ENCODE assay signal across 1 cellular context in the genomic region with DNA sequence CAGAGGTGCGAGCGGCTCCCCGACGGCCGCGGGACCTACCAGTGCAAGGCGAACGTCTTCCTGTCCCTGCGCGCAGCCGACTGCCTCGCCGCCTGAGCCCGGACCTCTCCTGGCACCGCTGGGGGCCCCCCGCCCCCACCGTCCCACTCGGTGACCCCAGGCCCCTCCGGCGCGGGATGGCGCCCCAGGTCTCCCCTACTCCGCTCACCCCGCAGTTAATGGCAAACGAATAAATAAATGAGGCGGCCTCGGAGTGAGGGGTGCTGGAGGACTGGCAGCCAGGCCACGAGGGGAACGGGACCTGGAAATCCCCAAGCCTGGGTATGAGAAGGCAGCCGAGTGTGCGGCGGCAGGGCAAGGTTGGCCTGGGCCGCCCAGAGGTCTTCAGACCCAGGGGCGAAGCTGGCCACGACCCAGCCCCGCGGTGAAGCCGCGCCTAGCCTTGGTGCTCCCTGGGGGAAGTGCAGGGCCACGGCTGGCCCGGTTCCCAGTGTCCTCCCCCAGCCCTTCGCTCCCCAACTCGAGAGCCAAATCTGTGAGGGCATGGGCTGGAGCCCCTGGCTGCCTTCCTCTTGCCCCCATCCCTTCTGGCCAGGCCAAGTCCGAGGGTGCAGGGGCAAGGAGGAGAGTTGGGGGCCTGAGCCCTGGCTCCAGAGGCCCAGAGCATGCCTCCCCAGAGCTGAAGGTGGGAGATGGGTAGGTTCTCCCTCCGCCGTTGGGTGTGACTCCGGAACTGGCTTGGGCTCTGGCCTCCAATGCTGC.
TF ChIP-seq lines count a peak whose summit lies in the region.

No MANE protein-coding gene starts in this region.

TF ChIP-seq in HepG2, 621 proteins besides CTCF, POLR2A, EP300 and RAD21 (continued from another document and continues in another):
- TF ChIP-seq DNMT3B (CRISPR knock-in tag; conservative IDR thresholded peaks at IDR 0.05) = no peak
- TF ChIP-seq, protein P1, sequence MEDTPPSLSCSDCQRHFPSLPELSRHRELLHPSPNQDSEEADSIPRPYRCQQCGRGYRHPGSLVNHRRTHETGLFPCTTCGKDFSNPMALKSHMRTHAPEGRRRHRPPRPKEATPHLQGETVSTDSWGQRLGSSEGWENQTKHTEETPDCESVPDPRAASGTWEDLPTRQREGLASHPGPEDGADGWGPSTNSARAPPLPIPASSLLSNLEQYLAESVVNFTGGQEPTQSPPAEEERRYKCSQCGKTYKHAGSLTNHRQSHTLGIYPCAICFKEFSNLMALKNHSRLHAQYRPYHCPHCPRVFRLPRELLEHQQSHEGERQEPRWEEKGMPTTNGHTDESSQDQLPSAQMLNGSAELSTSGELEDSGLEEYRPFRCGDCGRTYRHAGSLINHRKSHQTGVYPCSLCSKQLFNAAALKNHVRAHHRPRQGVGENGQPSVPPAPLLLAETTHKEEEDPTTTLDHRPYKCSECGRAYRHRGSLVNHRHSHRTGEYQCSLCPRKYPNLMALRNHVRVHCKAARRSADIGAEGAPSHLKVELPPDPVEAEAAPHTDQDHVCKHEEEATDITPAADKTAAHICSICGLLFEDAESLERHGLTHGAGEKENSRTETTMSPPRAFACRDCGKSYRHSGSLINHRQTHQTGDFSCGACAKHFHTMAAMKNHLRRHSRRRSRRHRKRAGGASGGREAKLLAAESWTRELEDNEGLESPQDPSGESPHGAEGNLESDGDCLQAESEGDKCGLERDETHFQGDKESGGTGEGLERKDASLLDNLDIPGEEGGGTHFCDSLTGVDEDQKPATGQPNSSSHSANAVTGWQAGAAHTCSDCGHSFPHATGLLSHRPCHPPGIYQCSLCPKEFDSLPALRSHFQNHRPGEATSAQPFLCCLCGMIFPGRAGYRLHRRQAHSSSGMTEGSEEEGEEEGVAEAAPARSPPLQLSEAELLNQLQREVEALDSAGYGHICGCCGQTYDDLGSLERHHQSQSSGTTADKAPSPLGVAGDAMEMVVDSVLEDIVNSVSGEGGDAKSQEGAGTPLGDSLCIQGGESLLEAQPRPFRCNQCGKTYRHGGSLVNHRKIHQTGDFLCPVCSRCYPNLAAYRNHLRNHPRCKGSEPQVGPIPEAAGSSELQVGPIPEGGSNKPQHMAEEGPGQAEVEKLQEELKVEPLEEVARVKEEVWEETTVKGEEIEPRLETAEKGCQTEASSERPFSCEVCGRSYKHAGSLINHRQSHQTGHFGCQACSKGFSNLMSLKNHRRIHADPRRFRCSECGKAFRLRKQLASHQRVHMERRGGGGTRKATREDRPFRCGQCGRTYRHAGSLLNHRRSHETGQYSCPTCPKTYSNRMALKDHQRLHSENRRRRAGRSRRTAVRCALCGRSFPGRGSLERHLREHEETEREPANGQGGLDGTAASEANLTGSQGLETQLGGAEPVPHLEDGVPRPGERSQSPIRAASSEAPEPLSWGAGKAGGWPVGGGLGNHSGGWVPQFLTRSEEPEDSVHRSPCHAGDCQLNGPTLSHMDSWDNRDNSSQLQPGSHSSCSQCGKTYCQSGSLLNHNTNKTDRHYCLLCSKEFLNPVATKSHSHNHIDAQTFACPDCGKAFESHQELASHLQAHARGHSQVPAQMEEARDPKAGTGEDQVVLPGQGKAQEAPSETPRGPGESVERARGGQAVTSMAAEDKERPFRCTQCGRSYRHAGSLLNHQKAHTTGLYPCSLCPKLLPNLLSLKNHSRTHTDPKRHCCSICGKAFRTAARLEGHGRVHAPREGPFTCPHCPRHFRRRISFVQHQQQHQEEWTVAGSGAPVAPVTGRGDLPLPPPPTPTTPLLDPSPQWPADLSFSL (CRISPR knock-in tag; IDR thresholded peaks at IDR 0.05) = no peak
- no peak for TF ChIP-seq BRD4 (CRISPR knock-in tag; IDR thresholded peaks at IDR 0.05)
- TF ChIP-seq KAT7 (CRISPR knock-in tag; IDR thresholded peaks at IDR 0.05; ENCODE audit: borderline replicate concordance) = no peak
- no peak for TF ChIP-seq ZNF333 (CRISPR knock-in tag; IDR thresholded peaks at IDR 0.05; ENCODE audit: borderline replicate concordance)
- no peak for TF ChIP-seq TARDBP (CRISPR knock-in tag; IDR thresholded peaks at IDR 0.05)
- TF ChIP-seq ATF1 (CRISPR knock-in tag; IDR thresholded peaks at IDR 0.05) = no peak
- no peak for TF ChIP-seq ZNF543 (CRISPR knock-in tag; IDR thresholded peaks at IDR 0.05)
- TF ChIP-seq GZF1 (CRISPR knock-in tag; IDR thresholded peaks at IDR 0.05) = 0 out of 2 replicates have a peak, but pooled peaks have one; percentile 22
- no peak for TF ChIP-seq SMARCC2 (IDR thresholded peaks at IDR 0.05)
- no peak for TF ChIP-seq CEBPG (CRISPR knock-in tag; IDR thresholded peaks at IDR 0.05)
- TF ChIP-seq ZNF296 (CRISPR knock-in tag; conservative IDR thresholded peaks at IDR 0.05) = no peak; the same call in 1 of the 2 replicates
- no peak for TF ChIP-seq ETS1 (CRISPR knock-in tag; IDR thresholded peaks at IDR 0.05)
- no peak for TF ChIP-seq ZIK1 (CRISPR knock-in tag; IDR thresholded peaks at IDR 0.05; ENCODE audit: borderline replicate concordance, low read depth)
- TF ChIP-seq, protein P2, sequence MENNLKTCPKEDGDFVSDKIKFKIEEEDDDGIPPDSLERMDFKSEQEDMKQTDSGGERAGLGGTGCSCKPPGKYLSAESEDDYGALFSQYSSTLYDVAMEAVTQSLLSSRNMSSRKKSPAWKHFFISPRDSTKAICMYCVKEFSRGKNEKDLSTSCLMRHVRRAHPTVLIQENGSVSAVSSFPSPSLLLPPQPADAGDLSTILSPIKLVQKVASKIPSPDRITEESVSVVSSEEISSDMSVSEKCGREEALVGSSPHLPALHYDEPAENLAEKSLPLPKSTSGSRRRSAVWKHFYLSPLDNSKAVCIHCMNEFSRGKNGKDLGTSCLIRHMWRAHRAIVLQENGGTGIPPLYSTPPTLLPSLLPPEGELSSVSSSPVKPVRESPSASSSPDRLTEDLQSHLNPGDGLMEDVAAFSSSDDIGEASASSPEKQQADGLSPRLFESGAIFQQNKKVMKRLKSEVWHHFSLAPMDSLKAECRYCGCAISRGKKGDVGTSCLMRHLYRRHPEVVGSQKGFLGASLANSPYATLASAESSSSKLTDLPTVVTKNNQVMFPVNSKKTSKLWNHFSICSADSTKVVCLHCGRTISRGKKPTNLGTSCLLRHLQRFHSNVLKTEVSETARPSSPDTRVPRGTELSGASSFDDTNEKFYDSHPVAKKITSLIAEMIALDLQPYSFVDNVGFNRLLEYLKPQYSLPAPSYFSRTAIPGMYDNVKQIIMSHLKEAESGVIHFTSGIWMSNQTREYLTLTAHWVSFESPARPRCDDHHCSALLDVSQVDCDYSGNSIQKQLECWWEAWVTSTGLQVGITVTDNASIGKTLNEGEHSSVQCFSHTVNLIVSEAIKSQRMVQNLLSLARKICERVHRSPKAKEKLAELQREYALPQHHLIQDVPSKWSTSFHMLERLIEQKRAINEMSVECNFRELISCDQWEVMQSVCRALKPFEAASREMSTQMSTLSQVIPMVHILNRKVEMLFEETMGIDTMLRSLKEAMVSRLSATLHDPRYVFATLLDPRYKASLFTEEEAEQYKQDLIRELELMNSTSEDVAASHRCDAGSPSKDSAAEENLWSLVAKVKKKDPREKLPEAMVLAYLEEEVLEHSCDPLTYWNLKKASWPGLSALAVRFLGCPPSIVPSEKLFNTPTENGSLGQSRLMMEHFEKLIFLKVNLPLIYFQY (CRISPR knock-in tag; IDR thresholded peaks at IDR 0.05; ENCODE audit: borderline replicate concordance) = no peak; the same call in 1 of the 2 replicates
- no peak for TF ChIP-seq ZNF75D (CRISPR knock-in tag; IDR thresholded peaks at IDR 0.05; ENCODE audit: borderline replicate concordance)
- peak; percentile 55 for TF ChIP-seq POLR2AphosphoS5 (IDR thresholded peaks at IDR 0.05; ENCODE audit: low read depth, low read length)
- TF ChIP-seq PAF1 (CRISPR knock-in tag; IDR thresholded peaks at IDR 0.05) = peak; percentile 94; the same call in 1 of the 2 replicates
- no peak for TF ChIP-seq STAT6 (CRISPR knock-in tag; IDR thresholded peaks at IDR 0.05; ENCODE audit: borderline replicate concordance)
- TF ChIP-seq ZNF256 (CRISPR knock-in tag; conservative IDR thresholded peaks at IDR 0.05) = no peak
- TF ChIP-seq TBX3 (IDR thresholded peaks at IDR 0.05; ENCODE audit: borderline replicate concordance) = no peak
- TF ChIP-seq THYN1 (CRISPR knock-in tag; IDR thresholded peaks at IDR 0.05; ENCODE audit: borderline replicate concordance, low read depth) = peak; percentile 78; the same call in 1 of the 2 replicates
- no peak for TF ChIP-seq ZNF17 (CRISPR knock-in tag; IDR thresholded peaks at IDR 0.05)
- peak; percentile 76; the same call in 1 of the 2 replicates for TF ChIP-seq THAP7 (CRISPR knock-in tag; IDR thresholded peaks at IDR 0.05)
- TF ChIP-seq, protein P3, sequence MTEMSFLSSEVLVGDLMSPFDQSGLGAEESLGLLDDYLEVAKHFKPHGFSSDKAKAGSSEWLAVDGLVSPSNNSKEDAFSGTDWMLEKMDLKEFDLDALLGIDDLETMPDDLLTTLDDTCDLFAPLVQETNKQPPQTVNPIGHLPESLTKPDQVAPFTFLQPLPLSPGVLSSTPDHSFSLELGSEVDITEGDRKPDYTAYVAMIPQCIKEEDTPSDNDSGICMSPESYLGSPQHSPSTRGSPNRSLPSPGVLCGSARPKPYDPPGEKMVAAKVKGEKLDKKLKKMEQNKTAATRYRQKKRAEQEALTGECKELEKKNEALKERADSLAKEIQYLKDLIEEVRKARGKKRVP (CRISPR knock-in tag; IDR thresholded peaks at IDR 0.05) = no peak
- no peak for TF ChIP-seq ZNF496 (CRISPR knock-in tag; IDR thresholded peaks at IDR 0.05; ENCODE audit: insufficient replicate concordance)
- TF ChIP-seq RBM39 (IDR thresholded peaks at IDR 0.05; ENCODE audit: low read depth, low read length, poor library complexity, severe bottlenecking) = peak; percentile 78
- no peak for TF ChIP-seq NR0B2 (CRISPR knock-in tag; IDR thresholded peaks at IDR 0.05)
- no peak for TF ChIP-seq ZNF124 (CRISPR knock-in tag; IDR thresholded peaks at IDR 0.05)
- no peak for TF ChIP-seq ZNF841 (CRISPR knock-in tag; IDR thresholded peaks at IDR 0.05; ENCODE audit: borderline replicate concordance)
- TF ChIP-seq ZNF282 (IDR thresholded peaks at IDR 0.05; ENCODE audit: partially characterized antibody) = no peak
- no peak for TF ChIP-seq FOXC1 (CRISPR knock-in tag; IDR thresholded peaks at IDR 0.05; ENCODE audit: borderline replicate concordance)
- TF ChIP-seq RBFOX2 (IDR thresholded peaks at IDR 0.05; ENCODE audit: low read depth, low read length) = peak; percentile 84
- no peak for TF ChIP-seq HNRNPH1 (optimal IDR thresholded peaks at IDR 0.05; ENCODE audit: low read depth, low read length)
- TF ChIP-seq, protein P4, sequence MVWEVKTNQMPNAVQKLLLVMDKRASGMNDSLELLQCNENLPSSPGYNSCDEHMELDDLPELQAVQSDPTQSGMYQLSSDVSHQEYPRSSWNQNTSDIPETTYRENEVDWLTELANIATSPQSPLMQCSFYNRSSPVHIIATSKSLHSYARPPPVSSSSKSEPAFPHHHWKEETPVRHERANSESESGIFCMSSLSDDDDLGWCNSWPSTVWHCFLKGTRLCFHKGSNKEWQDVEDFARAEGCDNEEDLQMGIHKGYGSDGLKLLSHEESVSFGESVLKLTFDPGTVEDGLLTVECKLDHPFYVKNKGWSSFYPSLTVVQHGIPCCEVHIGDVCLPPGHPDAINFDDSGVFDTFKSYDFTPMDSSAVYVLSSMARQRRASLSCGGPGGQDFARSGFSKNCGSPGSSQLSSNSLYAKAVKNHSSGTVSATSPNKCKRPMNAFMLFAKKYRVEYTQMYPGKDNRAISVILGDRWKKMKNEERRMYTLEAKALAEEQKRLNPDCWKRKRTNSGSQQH (CRISPR knock-in tag; IDR thresholded peaks at IDR 0.05; ENCODE audit: low read depth) = no peak
- TF ChIP-seq MIER2 (CRISPR knock-in tag; IDR thresholded peaks at IDR 0.05) = no peak
- TF ChIP-seq RXRB (CRISPR knock-in tag; IDR thresholded peaks at IDR 0.05; ENCODE audit: borderline replicate concordance) = no peak
- TF ChIP-seq, protein P5, sequence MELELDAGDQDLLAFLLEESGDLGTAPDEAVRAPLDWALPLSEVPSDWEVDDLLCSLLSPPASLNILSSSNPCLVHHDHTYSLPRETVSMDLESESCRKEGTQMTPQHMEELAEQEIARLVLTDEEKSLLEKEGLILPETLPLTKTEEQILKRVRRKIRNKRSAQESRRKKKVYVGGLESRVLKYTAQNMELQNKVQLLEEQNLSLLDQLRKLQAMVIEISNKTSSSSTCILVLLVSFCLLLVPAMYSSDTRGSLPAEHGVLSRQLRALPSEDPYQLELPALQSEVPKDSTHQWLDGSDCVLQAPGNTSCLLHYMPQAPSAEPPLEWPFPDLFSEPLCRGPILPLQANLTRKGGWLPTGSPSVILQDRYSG (CRISPR knock-in tag; IDR thresholded peaks at IDR 0.05) = no peak
- no peak for TF ChIP-seq ZNF317 (CRISPR knock-in tag; IDR thresholded peaks at IDR 0.05)
- TF ChIP-seq ZNF446 (CRISPR knock-in tag; IDR thresholded peaks at IDR 0.05) = no peak; the same call in 1 of the 2 replicates
- no peak for TF ChIP-seq KLF15 (CRISPR knock-in tag; IDR thresholded peaks at IDR 0.05; ENCODE audit: borderline replicate concordance)
